Comparison of ENCODE assay signal across 2 cellular contexts in the genomic region with DNA sequence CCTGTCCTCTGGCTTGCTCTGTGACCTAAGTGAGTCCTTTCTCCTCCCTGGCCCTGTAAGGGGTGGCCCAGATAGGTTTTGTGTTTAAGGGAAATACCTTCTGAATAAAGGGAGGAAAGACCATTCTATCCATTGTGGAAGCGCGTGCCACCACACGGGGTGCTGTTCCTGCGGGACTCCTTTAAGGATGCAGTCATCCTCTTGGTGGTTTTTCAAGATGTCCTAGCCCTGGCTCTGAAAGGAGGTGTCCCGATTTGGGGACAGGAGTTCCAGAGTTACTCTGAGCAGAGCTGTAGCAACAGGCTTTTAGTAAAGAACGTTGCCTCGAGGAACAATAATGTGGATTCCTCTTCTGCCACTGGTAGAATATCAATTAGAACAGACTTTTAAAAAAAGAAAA.
TF ChIP-seq lines count a peak whose summit lies in the region.

No MANE protein-coding gene starts in this region.

TF ChIP-seq in GM23338, 12 proteins besides CTCF, POLR2A, EP300 and RAD21:
- TF ChIP-seq NANOG (IDR thresholded peaks at IDR 0.05; ENCODE audit: borderline replicate concordance) (no peak), EZH2 (IDR thresholded peaks at IDR 0.05; ENCODE audit: low read depth, unreplicated experiment) (no peak), EZH2phosphoT487 (IDR thresholded peaks at IDR 0.05; ENCODE audit: unreplicated experiment) (no peak)

TF ChIP-seq in SK-N-SH, 30 proteins besides CTCF, POLR2A, EP300 and RAD21:
- TF ChIP-seq TAF1 (IDR thresholded peaks at IDR 0.05; ENCODE audit: borderline replicate concordance, low read depth, low read length) (no peak), SMC3 (IDR thresholded peaks at IDR 0.05; ENCODE audit: low read depth, low read length) (no peak), NFIC (IDR thresholded peaks at IDR 0.05; ENCODE audit: borderline replicate concordance) (no peak), GABPA (IDR thresholded peaks at IDR 0.05; ENCODE audit: low read depth) (no peak), POLR2AphosphoS5 (IDR thresholded peaks at IDR 0.05; ENCODE audit: low read depth, low read length) (no peak)
- TF ChIP-seq, protein P1, sequence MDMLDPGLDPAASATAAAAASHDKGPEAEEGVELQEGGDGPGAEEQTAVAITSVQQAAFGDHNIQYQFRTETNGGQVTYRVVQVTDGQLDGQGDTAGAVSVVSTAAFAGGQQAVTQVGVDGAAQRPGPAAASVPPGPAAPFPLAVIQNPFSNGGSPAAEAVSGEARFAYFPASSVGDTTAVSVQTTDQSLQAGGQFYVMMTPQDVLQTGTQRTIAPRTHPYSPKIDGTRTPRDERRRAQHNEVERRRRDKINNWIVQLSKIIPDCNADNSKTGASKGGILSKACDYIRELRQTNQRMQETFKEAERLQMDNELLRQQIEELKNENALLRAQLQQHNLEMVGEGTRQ (IDR thresholded peaks at IDR 0.05; ENCODE audit: borderline replicate concordance, low read depth, low read length): no peak
